ENCODE assay signal across 24 cellular contexts in the genomic region with DNA sequence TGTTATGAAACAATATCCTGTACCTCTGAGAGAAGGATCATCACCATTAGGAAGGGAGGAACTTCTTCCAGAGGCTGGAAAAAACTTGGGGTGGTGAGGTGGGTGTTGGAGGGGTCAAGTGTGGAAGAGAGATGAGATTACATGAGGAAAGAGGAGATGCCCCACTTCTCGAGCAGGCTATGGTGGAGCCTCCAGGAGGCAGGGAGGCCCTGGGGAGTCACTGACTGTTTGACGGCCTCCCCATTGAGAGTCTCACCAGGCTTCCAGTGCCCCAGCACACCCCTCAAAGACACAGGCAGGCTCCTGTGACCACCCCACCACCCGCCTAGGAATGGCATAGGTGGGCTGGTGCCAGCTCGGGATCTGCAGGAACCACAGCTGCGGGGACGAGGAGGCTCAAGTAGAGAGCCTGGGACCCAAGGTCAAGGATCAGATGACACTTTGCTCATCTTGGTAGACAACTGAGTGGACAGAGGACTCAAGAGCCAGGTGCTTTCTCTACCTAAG.
A peak's percentile ranks its signal among the peaks of the same experiment; 100 is the strongest.
DNase-seq lines count a peak whose midpoint lies in the region; ATAC-seq and TF ChIP-seq lines count a peak whose summit lies in the region.
"Had no signal": no experiment of that assay in that cellular context is flagged by ENCODE, and none has a peak within 500 bp of the region (broad histone marks: within the 10 kb centered on the region; RNA-seq: fewer than 3 reads in every experiment).

No MANE protein-coding gene starts in this region.

- no peaks in the 10 kb centered on the region for H3K9me3 ChIP-seq in IMR-90 (ENCODE audit: control insufficient read depth, insufficient read depth, low read length)
- H3K9me3 ChIP-seq in mesenchymal stem cell (ENCODE audit: control insufficient read depth, low read length), result no peaks in the 10 kb centered on the region
- H3K9me3 ChIP-seq: BE2C; BLaER1 treated with 17β-estradiol and CSF1 and Interleukin-3, amounts not matched to agents 10 nM and 100 nM had no signal

- H4K8ac ChIP-seq in IMR-90 (ENCODE audit: low read depth in 2 of 2, low read length in 2 of 2) (no peak overlapping the region), mesenchymal stem cell (ENCODE audit: low read length) (no peak overlapping the region)

- no peak overlapping the region for H3K27ac ChIP-seq in IMR-90 (ENCODE audit: insufficient read depth, low read length)
- no peak overlapping the region for H3K27ac ChIP-seq in mesenchymal stem cell (ENCODE audit: low read length, poor library complexity, severe bottlenecking)
- H3K27ac ChIP-seq: A549; BLaER1 treated with 17β-estradiol and CSF1 and Interleukin-3, amounts not matched to agents 10 nM and 100 nM; GM23248 had no signal

- POLR2A ChIA-PET in IMR-90 (lab: Charles Lee; ENCODE audit: unreplicated experiment), result no interaction called here

- H3K4me1 ChIP-seq in IMR-90 (ENCODE audit: control insufficient read depth, insufficient read depth, low read length) (peaks cover 13% of the 10 kb centered on the region), mesenchymal stem cell (ENCODE audit: control insufficient read depth, insufficient read depth, low read depth, low read length) (no peaks in the 10 kb centered on the region)
- H3K4me1 ChIP-seq: A549, BE2C had no signal

- H3K4me1 Mint-ChIP-seq in stimulated activated effector memory CD8-positive, alpha-beta T cell treated with anti-CD3 and anti-CD28 coated beads, Interleukin-12 subunit alpha, Interleukin-12 subunit beta, amount 100 ng/mL, for 72 hours, result no peaks in the 10 kb centered on the region

- H3K4me3 ChIP-seq in IMR-90 (ENCODE audit: insufficient read depth, low read depth, low read length), result no peak overlapping the region
- no peak overlapping the region for H3K4me3 ChIP-seq in mesenchymal stem cell (ENCODE audit: insufficient read depth in 1 of 2, low read depth in 1 of 2, low read length in 2 of 2)
- H3K4me3 ChIP-seq: A549; BLaER1 treated with 17β-estradiol and CSF1 and Interleukin-3, amounts not matched to agents 10 nM and 100 nM; GM12878; GM23248 had no signal

- no peak overlapping the region for H2BK5ac ChIP-seq in IMR-90 (ENCODE audit: low read depth, low read length, poor library complexity, severe bottlenecking)
- H2BK5ac ChIP-seq in mesenchymal stem cell (ENCODE audit: low read depth, low read length, poor library complexity, severe bottlenecking), result no peak overlapping the region

- TF ChIP-seq CTCF in IMR-90 (conservative IDR thresholded peaks at IDR 0.05; ENCODE audit: low read depth, low read length), result no peak

- CTCF ChIA-PET in IMR-90 (lab: Yijun Ruan, JAX), result no interaction called here

- H4K5ac ChIP-seq in IMR-90 (ENCODE audit: low read depth, low read length), result peak overlapping the region; percentile 17; the same call in 1 of the 2 replicates

- no peaks in the 10 kb centered on the region for H3K36me3 Mint-ChIP-seq in stimulated activated effector memory CD8-positive, alpha-beta T cell treated with anti-CD3 and anti-CD28 coated beads, Interleukin-12 subunit alpha, Interleukin-12 subunit beta, amount 100 ng/mL, for 72 hours
- H3K36me3 Mint-ChIP-seq: CD14-positive monocyte; CD8-positive, alpha-beta memory T cell had no signal

- H3K23ac ChIP-seq in IMR-90 (ENCODE audit: low read depth, low read length), result no peak overlapping the region
- no peak overlapping the region for H3K23ac ChIP-seq in mesenchymal stem cell (ENCODE audit: low read length in 2 of 2)

- WGBS in IMR-90 (ENCODE audit: extremely low coverage in 2 of 2, insufficient read length in 1 of 2), 2 experiments, result 100% methylated on average over 2 of the region's 6 CpGs; no CpG with 5 or more reads in 1 of the 2 experiments
- WGBS in mesenchymal stem cell, result 84% methylated on average over 5 of the region's 6 CpGs

- H3K18ac ChIP-seq in IMR-90 (ENCODE audit: low read depth, low read length) (peak overlapping the region; percentile 38; the same call in 1 of the 2 replicates), mesenchymal stem cell (ENCODE audit: low read depth in 1 of 2, low read length in 2 of 2) (no peak overlapping the region)

- H3K27me3 ChIP-seq in IMR-90 (ENCODE audit: control insufficient read depth, insufficient read depth, low read length) (peaks cover 2% of the 10 kb centered on the region), mesenchymal stem cell (ENCODE audit: control insufficient read depth in 1 of 2, insufficient read depth in 1 of 2, low read length in 2 of 2) (peaks cover 3 to 14% of the 10 kb centered on the region in 2 experiments)
- H3K27me3 ChIP-seq: BE2C had no signal

- H3K4me2 ChIP-seq in IMR-90 (ENCODE audit: low read depth, low read length) (no peak overlapping the region), mesenchymal stem cell (ENCODE audit: low read length, poor library complexity, severe bottlenecking) (no peak overlapping the region)
- H3K4me2 ChIP-seq: A549; BLaER1 treated with 17β-estradiol and CSF1 and Interleukin-3, amounts not matched to agents 10 nM and 100 nM had no signal

- no peak overlapping the region for H3K9ac ChIP-seq in IMR-90 (ENCODE audit: low read depth, low read length)
- H3K9ac ChIP-seq in mesenchymal stem cell (ENCODE audit: low read length), result no peak overlapping the region
- H3K9ac ChIP-seq: BLaER1 treated with 17β-estradiol and CSF1 and Interleukin-3, amounts not matched to agents 10 nM and 100 nM; GM23248 had no signal

- no peak overlapping the region for H3K4me3 Mint-ChIP-seq in stimulated activated effector memory CD8-positive, alpha-beta T cell treated with anti-CD3 and anti-CD28 coated beads, Interleukin-12 subunit alpha, Interleukin-12 subunit beta, amount 100 ng/mL, for 72 hours
- H3K4me3 Mint-ChIP-seq: CD14-positive monocyte; CD4-positive, alpha-beta T cell; CD8-positive, alpha-beta memory T cell had no signal

- no peak for TF ChIP-seq POLR2A in IMR-90 (IDR thresholded peaks at IDR 0.05; ENCODE audit: low read depth, low read length)

- H4K20me1 ChIP-seq in IMR-90 (ENCODE audit: insufficient read depth, low read length), result no peaks in the 10 kb centered on the region
- H4K20me1 ChIP-seq: BLaER1 treated with 17β-estradiol and CSF1 and Interleukin-3, amounts not matched to agents 10 nM and 100 nM had no signal

- H3K4ac ChIP-seq in IMR-90 (ENCODE audit: low read depth, low read length) (no peak overlapping the region), mesenchymal stem cell (ENCODE audit: low read depth in 1 of 2, low read length in 2 of 2) (no peak overlapping the region)

- no peak for TF ChIP-seq RAD21 in IMR-90 (IDR thresholded peaks at IDR 0.05; ENCODE audit: low read length)

- no peak for ATAC-seq in IMR-90 (ENCODE audit: low read depth)
- ATAC-seq in stimulated activated effector memory CD8-positive, alpha-beta T cell treated with anti-CD3 and anti-CD28 coated beads, Interleukin-12 subunit alpha, Interleukin-12 subunit beta, amount 100 ng/mL, for 72 hours, result peak; percentile 40
- no peak for ATAC-seq in HG02885 (IDR thresholded peaks at IDR 0.05; ENCODE audit: poor library complexity, unreplicated experiment)
- ATAC-seq: A549, GM12878 had no signal

- dilution Hi-C loops in IMR-90 (cut with HindIII; ENCODE audit: low sequenced_read_pairs, unreplicated experiment), result no loop called here

- H2BK12ac ChIP-seq in mesenchymal stem cell (ENCODE audit: low read length in 2 of 2), result no peak overlapping the region

- no peak overlapping the region for H2AK9ac ChIP-seq in IMR-90 (replicated peaks; ENCODE audit: low read depth, low read length, poor library complexity)

- H3K79me1 ChIP-seq in IMR-90 (ENCODE audit: low read depth in 1 of 2, low read length in 2 of 2) (no peaks in the 10 kb centered on the region), mesenchymal stem cell (replicated peaks; ENCODE audit: low read length, poor library complexity, severe bottlenecking) (no peaks in the 10 kb centered on the region)

- no peak overlapping the region for H2AK5ac ChIP-seq in IMR-90 (ENCODE audit: low read depth, low read length)
- no peak overlapping the region for H2AK5ac ChIP-seq in mesenchymal stem cell (ENCODE audit: low read length, severe bottlenecking)

- H3K36me3 ChIP-seq in IMR-90 (ENCODE audit: control insufficient read depth, insufficient read depth, low read length), result no peaks in the 10 kb centered on the region
- H3K36me3 ChIP-seq in mesenchymal stem cell (ENCODE audit: control insufficient read depth in 1 of 2, insufficient read depth in 2 of 2, low read depth in 1 of 2, low read length in 2 of 2), result no peaks in the 10 kb centered on the region
- H3K36me3 ChIP-seq: BE2C; BLaER1 treated with 17β-estradiol and CSF1 and Interleukin-3, amounts not matched to agents 10 nM and 100 nM had no signal

- H2AFZ ChIP-seq in IMR-90 (replicated peaks; ENCODE audit: low read length, poor library complexity), result no peak overlapping the region
- H2AFZ ChIP-seq in mesenchymal stem cell (ENCODE audit: low read depth, low read length), result no peak overlapping the region
- H2AFZ ChIP-seq: GM23248 had no signal

- H3K14ac ChIP-seq in IMR-90 (replicated peaks; ENCODE audit: low read depth, low read length), result no peak overlapping the region
- H3K14ac ChIP-seq in mesenchymal stem cell (ENCODE audit: low read length in 2 of 2), result no peak overlapping the region

- H3K9me3 Mint-ChIP-seq in stimulated activated effector memory CD8-positive, alpha-beta T cell treated with anti-CD3 and anti-CD28 coated beads, Interleukin-12 subunit alpha, Interleukin-12 subunit beta, amount 100 ng/mL, for 72 hours, result no peaks in the 10 kb centered on the region
- H3K9me3 Mint-ChIP-seq: CD14-positive monocyte; CD4-positive, alpha-beta T cell; CD8-positive, alpha-beta memory T cell had no signal

- in situ Hi-C loops in IMR-90 (cut with MboI; ENCODE audit: low sequenced_read_pairs), result no loop called here

- no peak overlapping the region for H3K56ac ChIP-seq in IMR-90 (ENCODE audit: extremely low read depth, insufficient read depth, low read length)

- H2BK15ac ChIP-seq in IMR-90 (ENCODE audit: low read depth, low read length) (0 out of 3 replicates have a peak overlapping the region, but pooled peaks have one; percentile 23), mesenchymal stem cell (ENCODE audit: low read depth, poor library complexity, severe bottlenecking) (no peak overlapping the region)

- 0 out of 2 replicates have a peak overlapping the region, but pooled peaks have one; percentile 4 for H2BK120ac ChIP-seq in IMR-90 (ENCODE audit: low read depth, low read length)
- no peak overlapping the region for H2BK120ac ChIP-seq in mesenchymal stem cell (ENCODE audit: low read depth, low read length)

- intact Hi-C loops in IMR-90 (cut with micrococcal nuclease), result no loop called here

- H2BK20ac ChIP-seq in IMR-90 (ENCODE audit: low read depth, low read length), result no peak overlapping the region

- BruUV-seq in IMR-90 (replicated peaks; lab: Mats Ljungman, UMichigan), result no TSS peak

- no peak overlapping the region for H3K27ac Mint-ChIP-seq in stimulated activated effector memory CD8-positive, alpha-beta T cell treated with anti-CD3 and anti-CD28 coated beads, Interleukin-12 subunit alpha, Interleukin-12 subunit beta, amount 100 ng/mL, for 72 hours
- H3K27ac Mint-ChIP-seq: CD14-positive monocyte; CD4-positive, alpha-beta T cell; CD8-positive, alpha-beta memory T cell had no signal

- DNase-seq in IMR-90 (no peak), ecto neural progenitor cell (ENCODE audit: low spot score) (peak; percentile 20), islet precursor cell (peak; percentile 33), mesenchymal stem cell (no peak)
- DNase-seq in stimulated activated effector memory CD8-positive, alpha-beta T cell treated with anti-CD3 and anti-CD28 coated beads, Interleukin-12 subunit alpha, Interleukin-12 subunit beta, amount 100 ng/mL, for 72 hours (ENCODE audit: low spot score in 2 of 2), result peak in 1 of 2 donors; percentile 32
- no peak for DNase-seq in stimulated activated CD4-positive, alpha-beta T cell treated with anti-CD3 and anti-CD28 coated beads, Interleukin-12 subunit alpha, Interleukin-12 subunit beta, amount 100 ng/mL, for 4 hours
- DNase-seq: 8988T; ACHN; AML-193; BE2C; CD4-positive, alpha-beta T cell; CD8-positive, alpha-beta memory T cell; DMS 273 treated with DMSO at 0.1 percent for 48 hours; DMS79; EL; GDM1; GM23248; H7; HCEC 1CT had no signal

- H4K91ac ChIP-seq in IMR-90 (ENCODE audit: insufficient read depth, low read depth, low read length) (no peak overlapping the region; the same call in 1 of the 2 replicates), mesenchymal stem cell (ENCODE audit: low read length) (no peak overlapping the region)

- no peaks in the 10 kb centered on the region; the same call in 1 of the 2 replicates for H3K9me1 ChIP-seq in IMR-90 (ENCODE audit: insufficient read depth, low read length)

Comparison
In these comparisons a context has a peak if more than half of its experiments do, and no peak if none do; other contexts are left out.
1. DNase-seq: peak in ecto neural progenitor cell (single experiment) and islet precursor cell (single experiment); none in IMR-90 (single experiment), mesenchymal stem cell (single experiment) and stimulated activated CD4-positive, alpha-beta T cell treated with anti-CD3 and anti-CD28 coated beads, Interleukin-12 subunit alpha, Interleukin-12 subunit beta, amount 100 ng/mL, for 4 hours (single experiment).